In the genomic region with DNA sequence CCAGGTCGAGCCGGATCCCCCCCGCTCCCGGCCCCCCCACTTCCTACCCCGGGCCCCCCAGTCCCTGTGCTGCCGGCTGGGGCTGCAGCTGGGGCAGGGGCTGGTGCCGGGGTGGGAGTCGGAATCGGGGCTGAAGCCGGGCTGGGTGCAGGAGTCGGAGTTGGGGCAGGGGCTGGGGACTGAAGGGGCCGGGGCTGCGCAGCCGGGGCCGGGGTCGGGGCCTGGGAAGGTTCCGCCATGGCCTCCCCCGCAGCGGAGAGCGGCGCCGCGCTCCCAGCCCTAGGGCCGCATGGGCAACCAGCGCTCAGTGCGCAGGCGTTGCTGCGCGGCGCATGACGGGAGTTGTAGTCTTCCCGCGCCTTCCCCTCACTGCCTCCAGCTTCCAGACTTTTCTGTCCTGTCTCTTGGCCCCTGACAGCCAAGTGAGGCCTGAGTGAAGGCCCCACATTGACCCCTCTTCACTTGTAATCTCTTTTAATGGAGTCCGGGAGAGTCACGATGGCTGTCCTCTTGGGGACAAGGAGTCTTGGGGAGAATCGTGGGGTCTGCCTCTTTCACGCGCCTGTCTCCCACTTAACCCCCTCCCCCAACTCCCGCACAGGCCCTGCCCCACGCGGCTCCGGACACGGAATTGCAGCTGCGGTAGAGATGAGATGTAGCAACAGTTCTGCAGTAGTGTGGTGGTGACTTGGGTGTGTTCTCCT, we compare ENCODE assay signal across 8 cellular contexts. TPM values are rescaled to one million over a fixed set of nuclear protein-coding genes. Genes with fewer than 3 reads are reported as not detected.
DNase-seq lines count a peak whose midpoint lies in the region; ATAC-seq and TF ChIP-seq lines count a peak whose summit lies in the region.

A gene (minus strand): TSS at position 302 of the 704 bp plus-strand sequence. CDS start 63 bp downstream, at position 239.

- no peak for TF ChIP-seq EP300 in neural cell (conservative IDR thresholded peaks at IDR 0.05; ENCODE audit: poor library complexity, severe bottlenecking)

- H3K79me2 ChIP-seq in neural cell (replicated peaks; ENCODE audit: insufficient read depth, low read length) = no peaks in the 10 kb centered on the region

- peak; percentile 71 for TF ChIP-seq POLR2A in GM19193 (IDR thresholded peaks at IDR 0.05; ENCODE audit: extremely low read depth, insufficient read depth, insufficient read length)

- peak within 1 kb of the TSS in 1 of 3 donors; percentile 80 for H3K27ac Mint-ChIP-seq in IgD-negative memory B cell
- peak within 1 kb of the TSS; percentile 61 to 85 for H3K27ac Mint-ChIP-seq in stimulated activated naive CD8-positive, alpha-beta T cell treated with anti-CD3 and anti-CD28 coated beads, Interleukin-15, amount 100 ng/mL, for 72 hours

- peak within 1 kb of the TSS; percentile 55; the same call in 1 of the 2 replicates for H3K27ac ChIP-seq in SJCRH30
- H3K27ac ChIP-seq in neural cell (ENCODE audit: low read length) = no peak within 1 kb of the TSS

- peaks cover 2% of the 10 kb centered on the region for H3K36me3 Mint-ChIP-seq in IgD-negative memory B cell

- H3K27me3 Mint-ChIP-seq in IgD-negative memory B cell = no peaks in the 10 kb centered on the region
- no peaks in the 10 kb centered on the region for H3K27me3 Mint-ChIP-seq in stimulated activated naive CD8-positive, alpha-beta T cell treated with anti-CD3 and anti-CD28 coated beads, Interleukin-15, amount 100 ng/mL, for 72 hours

- no peaks in the 10 kb centered on the region for H3F3A ChIP-seq in neural cell (ENCODE audit: insufficient read depth, low read length, poor library complexity, severe bottlenecking)

- TF ChIP-seq RAD21 in neural cell (conservative IDR thresholded peaks at IDR 0.05) = no peak

- peak within 1 kb of the TSS; percentile 45 for H2AFZ ChIP-seq in neural cell (ENCODE audit: low read depth, low read length)

- no peaks in the 10 kb centered on the region for H3K9me2 ChIP-seq in neural cell (ENCODE audit: insufficient read depth, low read length)

- H3K4me3 ChIP-seq in BE2C (ENCODE audit: low read depth, low read length) (peak within 1 kb of the TSS; percentile 58), SJCRH30 (peak within 1 kb of the TSS; percentile 61), foreskin fibroblast (ENCODE audit: low read depth in 1 of 2, low read length in 2 of 2) (peak within 1 kb of the TSS; percentile 50 to 52), neural cell (ENCODE audit: low read length) (peak within 1 kb of the TSS; percentile 88)

- ATAC-seq in stimulated activated naive CD8-positive, alpha-beta T cell treated with anti-CD3 and anti-CD28 coated beads, Interleukin-15, amount 100 ng/mL, for 72 hours = peak; percentile 89

- H3K4me3 Mint-ChIP-seq in IgD-negative memory B cell = peak within 1 kb of the TSS; percentile 68 to 90 (median 80)
- peak within 1 kb of the TSS; percentile 78 to 81 for H3K4me3 Mint-ChIP-seq in stimulated activated naive CD8-positive, alpha-beta T cell treated with anti-CD3 and anti-CD28 coated beads, Interleukin-15, amount 100 ng/mL, for 72 hours

- no peak for TF ChIP-seq CTCF in BE2C (IDR thresholded peaks at IDR 0.05; ENCODE audit: low read depth, low read length)
- no peak for TF ChIP-seq CTCF in foreskin fibroblast (IDR thresholded peaks at IDR 0.05; ENCODE audit: low read depth, low read length)
- no peak for TF ChIP-seq CTCF in neural cell (IDR thresholded peaks at IDR 0.05; ENCODE audit: poor library complexity, severe bottlenecking)

- H3K9me3 ChIP-seq in BE2C (no peaks in the 10 kb centered on the region), SJCRH30 (replicated peaks) (no peaks in the 10 kb centered on the region), neural cell (ENCODE audit: low read length) (no peaks in the 10 kb centered on the region)

- H3K4me1 ChIP-seq in BE2C (peaks cover 4% of the 10 kb centered on the region; the same call in 1 of the 2 replicates), SJCRH30 (peaks cover 8% of the 10 kb centered on the region; the same call in 1 of the 2 replicates)

- H3K36me3 ChIP-seq in BE2C (peaks cover 42% of the 10 kb centered on the region), SJCRH30 (peaks cover 13% of the 10 kb centered on the region), neural cell (ENCODE audit: insufficient read depth, low read length) (no peaks in the 10 kb centered on the region)

- peaks cover 10 to 15% (median 13%) of the 10 kb centered on the region in 3 donors for H3K4me1 Mint-ChIP-seq in IgD-negative memory B cell
- H3K4me1 Mint-ChIP-seq in stimulated activated naive CD8-positive, alpha-beta T cell treated with anti-CD3 and anti-CD28 coated beads, Interleukin-15, amount 100 ng/mL, for 72 hours = peaks cover 49% of the 10 kb centered on the region

- H3K4me2 ChIP-seq in neural cell (ENCODE audit: low read length) = peak within 1 kb of the TSS; percentile 59

- peak; percentile 89 for DNase-seq in BE2C
- peak; percentile 84 to 92 for DNase-seq in SJCRH30
- DNase-seq in activated gamma-delta T cell (lab: John Stamatoyannopoulos, UW) = peak; percentile 61
- peak; percentile 82 to 95 for DNase-seq in foreskin fibroblast
- DNase-seq in stimulated activated naive CD8-positive, alpha-beta T cell treated with anti-CD3 and anti-CD28 coated beads, Interleukin-15, amount 100 ng/mL, for 72 hours = peak; percentile 62 to 74

- H3K9me3 Mint-ChIP-seq in IgD-negative memory B cell = no peaks in the 10 kb centered on the region
- no peaks in the 10 kb centered on the region for H3K9me3 Mint-ChIP-seq in stimulated activated naive CD8-positive, alpha-beta T cell treated with anti-CD3 and anti-CD28 coated beads, Interleukin-15, amount 100 ng/mL, for 72 hours

- H4K20me1 ChIP-seq in neural cell (ENCODE audit: insufficient read depth) = no peaks in the 10 kb centered on the region

- H3K9ac ChIP-seq in neural cell (ENCODE audit: low read length) = peak within 1 kb of the TSS; percentile 68

- H3K27me3 ChIP-seq in BE2C (no peaks in the 10 kb centered on the region), SJCRH30 (no peaks in the 10 kb centered on the region), neural cell (ENCODE audit: insufficient read depth, low read depth, low read length) (no peaks in the 10 kb centered on the region)

TF ChIP-seq in neural cell, 6 proteins besides CTCF, POLR2A, EP300 and RAD21:
- TF ChIP-seq MXI1 (conservative IDR thresholded peaks at IDR 0.05; ENCODE audit: poor library complexity, severe bottlenecking) (peak; percentile 88), TAF1 (IDR thresholded peaks at IDR 0.05; ENCODE audit: low read depth) (no peak), POLR2AphosphoS5 (IDR thresholded peaks at IDR 0.05) (peak; percentile 65)
- TF ChIP-seq, protein P1, sequence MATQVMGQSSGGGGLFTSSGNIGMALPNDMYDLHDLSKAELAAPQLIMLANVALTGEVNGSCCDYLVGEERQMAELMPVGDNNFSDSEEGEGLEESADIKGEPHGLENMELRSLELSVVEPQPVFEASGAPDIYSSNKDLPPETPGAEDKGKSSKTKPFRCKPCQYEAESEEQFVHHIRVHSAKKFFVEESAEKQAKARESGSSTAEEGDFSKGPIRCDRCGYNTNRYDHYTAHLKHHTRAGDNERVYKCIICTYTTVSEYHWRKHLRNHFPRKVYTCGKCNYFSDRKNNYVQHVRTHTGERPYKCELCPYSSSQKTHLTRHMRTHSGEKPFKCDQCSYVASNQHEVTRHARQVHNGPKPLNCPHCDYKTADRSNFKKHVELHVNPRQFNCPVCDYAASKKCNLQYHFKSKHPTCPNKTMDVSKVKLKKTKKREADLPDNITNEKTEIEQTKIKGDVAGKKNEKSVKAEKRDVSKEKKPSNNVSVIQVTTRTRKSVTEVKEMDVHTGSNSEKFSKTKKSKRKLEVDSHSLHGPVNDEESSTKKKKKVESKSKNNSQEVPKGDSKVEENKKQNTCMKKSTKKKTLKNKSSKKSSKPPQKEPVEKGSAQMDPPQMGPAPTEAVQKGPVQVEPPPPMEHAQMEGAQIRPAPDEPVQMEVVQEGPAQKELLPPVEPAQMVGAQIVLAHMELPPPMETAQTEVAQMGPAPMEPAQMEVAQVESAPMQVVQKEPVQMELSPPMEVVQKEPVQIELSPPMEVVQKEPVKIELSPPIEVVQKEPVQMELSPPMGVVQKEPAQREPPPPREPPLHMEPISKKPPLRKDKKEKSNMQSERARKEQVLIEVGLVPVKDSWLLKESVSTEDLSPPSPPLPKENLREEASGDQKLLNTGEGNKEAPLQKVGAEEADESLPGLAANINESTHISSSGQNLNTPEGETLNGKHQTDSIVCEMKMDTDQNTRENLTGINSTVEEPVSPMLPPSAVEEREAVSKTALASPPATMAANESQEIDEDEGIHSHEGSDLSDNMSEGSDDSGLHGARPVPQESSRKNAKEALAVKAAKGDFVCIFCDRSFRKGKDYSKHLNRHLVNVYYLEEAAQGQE (IDR thresholded peaks at IDR 0.05; ENCODE audit: borderline replicate concordance) = no peak

RNA-seq across cellular contexts. Expression of the gene that starts here (rescaled TPM):
- polyA plus RNA-seq in BE2C (2012; ENCODE audit: insufficient read depth, insufficient read length, low read depth) = 65.6 TPM
- polyA plus RNA-seq in IgD-negative memory B cell (26.7 TPM), neural cell (30.5 and 39.9 TPM in 2 replicates)
- total RNA-seq in SJCRH30 (2014; rRNA removed; shearing (Covaris generic)) = 23.5 and 27.2 TPM in 2 replicates
- polyA minus RNA-seq in neural cell = 12.7 and 15.2 TPM in 2 replicates
